Comparison of ENCODE assay signal across 9 cellular contexts in genomic region chr13:24747248-24748151, GRCh38. TPM values are rescaled to one million over a fixed set of nuclear protein-coding genes. Genes with fewer than 3 reads are reported as not detected.
DNase-seq lines count a peak whose midpoint lies in the region; TF ChIP-seq lines count a peak whose summit lies in the region.
"Had no signal": no experiment of that assay in that cellular context is flagged by ENCODE, and none has a peak within 500 bp of the region (broad histone marks: within the 10 kb centered on the region; RNA-seq: fewer than 3 reads in every experiment).

No MANE protein-coding gene starts in this region.

- H3K36me3 Mint-ChIP-seq in endothelial cell (ENCODE audit: low read depth, unreplicated experiment) = peaks cover 3% of the 10 kb centered on the region

- intact Hi-C loops in OCI-LY7 (cut with micrococcal nuclease; ENCODE audit: unreplicated experiment) = no loop called here

- H3K79me2 ChIP-seq in OCI-LY3 (ENCODE audit: low read length) = no peaks in the 10 kb centered on the region
- no peaks in the 10 kb centered on the region for H3K79me2 ChIP-seq in osteoblast (ENCODE audit: insufficient read depth, low read length)
- H3K79me2 ChIP-seq in OCI-LY7 (ENCODE audit: insufficient read depth, low read depth, low read length) = no peaks in the 10 kb centered on the region

- BruUV-seq in OCI-LY7 (replicated peaks; lab: Mats Ljungman, UMichigan) = no TSS peak

- peak overlapping the region; percentile 75 for H3K4me3 ChIP-seq in OCI-LY3 (ENCODE audit: low read length)
- H3K4me3 ChIP-seq in osteoblast (ENCODE audit: insufficient read depth, low read length) = peak overlapping the region; percentile 39
- H3K4me3 ChIP-seq in OCI-LY7 (ENCODE audit: low read depth, low read length, poor library complexity, severe bottlenecking) = no peak overlapping the region

- H3K4me1 Mint-ChIP-seq in endothelial cell (ENCODE audit: unreplicated experiment) = peaks cover 9% of the 10 kb centered on the region

- TF ChIP-seq CTCF in OCI-LY3 (IDR thresholded peaks at IDR 0.05; ENCODE audit: low read depth, low read length) (no peak), endothelial cell (IDR thresholded peaks at IDR 0.05; ENCODE audit: unreplicated experiment) (no peak), osteoblast (IDR thresholded peaks at IDR 0.05; ENCODE audit: extremely low read depth, low read depth, low read length) (no peak), OCI-LY7 (conservative IDR thresholded peaks at IDR 0.05; ENCODE audit: low read length) (no peak)

- POLR2A ChIA-PET in OCI-LY7 (lab: Charles Lee) = interaction anchor here (0.5 to 0.6 kb wide), 2 partner anchors 18 to 237 kb away, joined by 3 read pairs; no protein-coding TSS in a partner anchor

- H3K36me3 ChIP-seq in OCI-LY3 (replicated peaks; ENCODE audit: low read depth, low read length) (no peaks in the 10 kb centered on the region), osteoblast (ENCODE audit: insufficient read depth, low read length) (no peaks in the 10 kb centered on the region), OCI-LY7 (ENCODE audit: insufficient read depth, low read length) (no peaks in the 10 kb centered on the region)

- peaks cover 12% of the 10 kb centered on the region for H3K27me3 ChIP-seq in OCI-LY3 (ENCODE audit: low read depth, low read length)
- peaks cover 19% of the 10 kb centered on the region for H3K27me3 ChIP-seq in osteoblast (ENCODE audit: insufficient read depth, low read length)

- no peaks in the 10 kb centered on the region for H4K20me1 ChIP-seq in OCI-LY3 (ENCODE audit: insufficient read depth, low read length)
- no peaks in the 10 kb centered on the region for H4K20me1 ChIP-seq in osteoblast (ENCODE audit: insufficient read depth, low read length)
- H4K20me1 ChIP-seq in OCI-LY7 (ENCODE audit: insufficient read depth, low read length) = no peaks in the 10 kb centered on the region

- peak overlapping the region; percentile 13 for H3K27ac Mint-ChIP-seq in endothelial cell (ENCODE audit: unreplicated experiment)

- no peaks in the 10 kb centered on the region for H3K4me1 ChIP-seq in OCI-LY3 (ENCODE audit: low read length)
- H3K4me1 ChIP-seq in osteoblast (ENCODE audit: insufficient read depth, low read length) = no peaks in the 10 kb centered on the region
- H3K4me1 ChIP-seq in OCI-LY7 (ENCODE audit: insufficient read depth, low read length, poor library complexity, severe bottlenecking) = no peaks in the 10 kb centered on the region

- H3K9me3 ChIP-seq in OCI-LY3 (ENCODE audit: insufficient read depth, low read length) (no peaks in the 10 kb centered on the region), osteoblast (ENCODE audit: low read depth, low read length) (no peaks in the 10 kb centered on the region), OCI-LY7 (ENCODE audit: low read length) (no peaks in the 10 kb centered on the region)

- H2AFZ ChIP-seq in OCI-LY3 (ENCODE audit: low read depth, low read length) (peak overlapping the region; percentile 44; the same call in 1 of the 2 replicates), osteoblast (ENCODE audit: low read length) (no peak overlapping the region), OCI-LY7 (ENCODE audit: low read length) (no peak overlapping the region)

- H3K27ac ChIP-seq in OCI-LY3 (ENCODE audit: low read length) (no peak overlapping the region), osteoblast (ENCODE audit: low read depth, low read length) (no peak overlapping the region), OCI-LY7 (ENCODE audit: low read depth, low read length, poor library complexity, severe bottlenecking) (no peak overlapping the region)

- H3K27me3 Mint-ChIP-seq in endothelial cell (ENCODE audit: unreplicated experiment) = peaks cover 29% of the 10 kb centered on the region

- CTCF ChIA-PET in OCI-LY7 (lab: Charles Lee; ENCODE audit: unreplicated experiment) = no interaction called here

- peak overlapping the region; percentile 89 for H3K4me3 Mint-ChIP-seq in endothelial cell (ENCODE audit: unreplicated experiment)

- H3K9me3 Mint-ChIP-seq in endothelial cell (ENCODE audit: unreplicated experiment) = no peaks in the 10 kb centered on the region

- DNase-seq in NCI-H1417 (lab: John Stamatoyannopoulos, UW) (peak; percentile 21 to 57 (median 50)), NCI-H1417 treated with DMSO at 0.1 percent for 48 hours (lab: John Stamatoyannopoulos, UW) (no peak), endothelial cell (ENCODE audit: low spot score) (peak; percentile 31), osteoblast (ENCODE audit: insufficient read length, low spot score, missing footprints) (no peak), dedifferentiated amniotic fluid mesenchymal stem cell (ENCODE audit: extremely low spot score) (no peak), OCI-LY7 (ENCODE audit: low spot score) (no peak), SHP77 (lab: John Stamatoyannopoulos, UW) (no peak)

- H3K9me2 ChIP-seq in OCI-LY7 (ENCODE audit: insufficient read depth, low read length) = no peaks in the 10 kb centered on the region

- H3K9ac ChIP-seq in OCI-LY3 (ENCODE audit: low read length) = peak overlapping the region; percentile 9; the same call in 1 of the 2 replicates

- peak overlapping the region; percentile 63 for H3K4me2 ChIP-seq in OCI-LY3 (ENCODE audit: low read length)
- H3K4me2 ChIP-seq in osteoblast (ENCODE audit: insufficient read depth, low read length) = peak overlapping the region; percentile 36
- H3K4me2 ChIP-seq in OCI-LY7 (ENCODE audit: low read length) = no peak overlapping the region

RNA-seq across cellular contexts. Expression of gene RNF17, which starts 16.5 kb away (rescaled TPM):
- not detected for total RNA-seq in endothelial cell (ENCODE audit: unreplicated experiment)
- total RNA-seq in osteoblast = under 0.01 TPM in 1 of 2 replicates, not detected in the other
- not detected in 2 replicates for total RNA-seq in OCI-LY7 (2014; rRNA removed; shearing (Covaris generic))
- not detected in 2 replicates for total RNA-seq in OCI-LY7 (2022)
- total RNA-seq: activated CD8-positive, alpha-beta memory T cell treated with anti-CD3 and anti-CD28 coated beads for 36 hours had no signal

Comparison
In these comparisons a context has a peak if more than half of its experiments do, and no peak if none do; other contexts are left out.
1. DNase-seq: peak in NCI-H1417 (3 of 3) and endothelial cell (single experiment); none in NCI-H1417 treated with DMSO at 0.1 percent for 48 hours (single experiment), osteoblast (single experiment), dedifferentiated amniotic fluid mesenchymal stem cell (single experiment), OCI-LY7 (single experiment) and SHP77 (0 of 2).